Comparison of ENCODE assay signal across 15 cellular contexts in genomic region chr15:78006567-78007205, GRCh38.
A peak's percentile ranks its signal among the peaks of the same experiment; 100 is the strongest.
DNase-seq lines count a peak whose midpoint lies in the region; ATAC-seq and TF ChIP-seq lines count a peak whose summit lies in the region.
"Had no signal": no experiment of that assay in that cellular context is flagged by ENCODE, and none has a peak within 500 bp of the region (broad histone marks: within the 10 kb centered on the region; RNA-seq: fewer than 3 reads in every experiment).

No MANE protein-coding gene starts in this region.

- CTCF ChIA-PET in naive thymus-derived CD4-positive, alpha-beta T cell (lab: Charles Lee), result interaction anchor here (1.1 to 1.3 kb wide), 2 partner anchors 14 to 102 kb away, joined by 3 to 4 read pairs; no protein-coding TSS in a partner anchor

- peaks cover 23 to 90% (median 33%) of the 10 kb centered on the region in 3 experiments for H3K36me3 ChIP-seq in naive thymus-derived CD4-positive, alpha-beta T cell (ENCODE audit: control insufficient read depth in 2 of 3, insufficient read depth in 3 of 3, low read length in 3 of 3)
- H3K36me3 ChIP-seq in upper lobe of left lung, result peaks cover 9 to 87% (median 50%) of the 10 kb centered on the region in 4 donors
- H3K36me3 ChIP-seq: uterus had no signal

- intact Hi-C loops in naive thymus-derived CD4-positive, alpha-beta T cell (cut with micrococcal nuclease), result no loop called here

- peak overlapping the region; percentile 64 for H3K27ac Mint-ChIP-seq in activated naive CD8-positive, alpha-beta T cell
- H3K27ac Mint-ChIP-seq in activated naive CD8-positive, alpha-beta T cell treated with anti-CD3 and anti-CD28 coated beads for 36 hours, result no peak overlapping the region
- H3K27ac Mint-ChIP-seq in chondrocyte (ENCODE audit: unreplicated experiment), result peak overlapping the region; percentile 22
- peak overlapping the region in 6 of 9 donors; percentile 52 to 71 (median 58) for H3K27ac Mint-ChIP-seq in naive thymus-derived CD4-positive, alpha-beta T cell
- H3K27ac Mint-ChIP-seq: activated CD4-positive, alpha-beta T cell treated with anti-CD3 and anti-CD28 coated beads, Interleukin-2, amount 10 ng/mL, durations not matched to agents 7 days and 5 days had no signal

- no peak overlapping the region for H3K4me3 ChIP-seq in naive thymus-derived CD4-positive, alpha-beta T cell (ENCODE audit: low read length)
- H3K4me3 ChIP-seq in upper lobe of left lung, result no peak overlapping the region
- H3K4me3 ChIP-seq: GM12878, skin epidermis, uterus had no signal

- no peaks in the 10 kb centered on the region for H3K4me1 Mint-ChIP-seq in activated naive CD8-positive, alpha-beta T cell (ENCODE audit: low read depth)
- peaks cover 13% of the 10 kb centered on the region for H3K4me1 Mint-ChIP-seq in activated naive CD8-positive, alpha-beta T cell treated with anti-CD3 and anti-CD28 coated beads for 36 hours
- peaks cover 33% of the 10 kb centered on the region for H3K4me1 Mint-ChIP-seq in chondrocyte (ENCODE audit: low read depth)
- peaks cover 0 to 30% (median 0%) of the 10 kb centered on the region in 7 donors for H3K4me1 Mint-ChIP-seq in naive thymus-derived CD4-positive, alpha-beta T cell

- no peak overlapping the region for H3K27ac ChIP-seq in naive thymus-derived CD4-positive, alpha-beta T cell (ENCODE audit: low read depth, low read length)
- peak overlapping the region; percentile 7 to 80 (median 60) for H3K27ac ChIP-seq in upper lobe of left lung

- no peak for TF ChIP-seq EP300 in upper lobe of left lung (IDR thresholded peaks at IDR 0.05)

- 67 to 88% methylated on average over 10 to 13 of the region's 13 CpGs for WGBS in upper lobe of left lung, 2 donors

- no peaks in the 10 kb centered on the region for H3K9me3 ChIP-seq in naive thymus-derived CD4-positive, alpha-beta T cell (ENCODE audit: control insufficient read depth in 2 of 3, low read length in 3 of 3)
- no peaks in the 10 kb centered on the region for H3K9me3 ChIP-seq in upper lobe of left lung
- H3K9me3 ChIP-seq: uterus had no signal

- H3K4me3 Mint-ChIP-seq in activated naive CD8-positive, alpha-beta T cell, result no peak overlapping the region
- H3K4me3 Mint-ChIP-seq in activated naive CD8-positive, alpha-beta T cell treated with anti-CD3 and anti-CD28 coated beads for 36 hours, result no peak overlapping the region
- H3K4me3 Mint-ChIP-seq in chondrocyte (ENCODE audit: unreplicated experiment), result no peak overlapping the region
- no peak overlapping the region for H3K4me3 Mint-ChIP-seq in naive thymus-derived CD4-positive, alpha-beta T cell
- H3K4me3 Mint-ChIP-seq: activated CD4-positive, alpha-beta T cell treated with anti-CD3 and anti-CD28 coated beads, Interleukin-2, amount 10 ng/mL, durations not matched to agents 7 days and 5 days had no signal

- no peak for ATAC-seq in naive thymus-derived CD4-positive, alpha-beta T cell
- ATAC-seq in upper lobe of left lung (ENCODE audit: low FRiP score in 2 of 2), result no peak
- ATAC-seq: GM12878 had no signal

- no peaks in the 10 kb centered on the region for H3K9me3 Mint-ChIP-seq in activated naive CD8-positive, alpha-beta T cell (ENCODE audit: low read depth)
- no peaks in the 10 kb centered on the region for H3K9me3 Mint-ChIP-seq in activated naive CD8-positive, alpha-beta T cell treated with anti-CD3 and anti-CD28 coated beads for 36 hours
- no peaks in the 10 kb centered on the region for H3K9me3 Mint-ChIP-seq in chondrocyte (ENCODE audit: low read depth)
- H3K9me3 Mint-ChIP-seq in naive thymus-derived CD4-positive, alpha-beta T cell, result no peaks in the 10 kb centered on the region
- H3K9me3 Mint-ChIP-seq: activated CD4-positive, alpha-beta T cell treated with anti-CD3 and anti-CD28 coated beads, Interleukin-2, amount 10 ng/mL, durations not matched to agents 7 days and 5 days had no signal

- no peaks in the 10 kb centered on the region for H3K4me1 ChIP-seq in naive thymus-derived CD4-positive, alpha-beta T cell (ENCODE audit: control insufficient read depth in 2 of 2, insufficient read depth in 2 of 2, low read length in 2 of 2)
- H3K4me1 ChIP-seq in upper lobe of left lung, result peaks cover 49 to 68% (median 54%) of the 10 kb centered on the region in 4 donors

- H3K27me3 Mint-ChIP-seq in activated naive CD8-positive, alpha-beta T cell, result no peaks in the 10 kb centered on the region
- no peaks in the 10 kb centered on the region for H3K27me3 Mint-ChIP-seq in activated naive CD8-positive, alpha-beta T cell treated with anti-CD3 and anti-CD28 coated beads for 36 hours
- H3K27me3 Mint-ChIP-seq in chondrocyte (ENCODE audit: low read depth), result no peaks in the 10 kb centered on the region
- no peaks in the 10 kb centered on the region for H3K27me3 Mint-ChIP-seq in naive thymus-derived CD4-positive, alpha-beta T cell
- H3K27me3 Mint-ChIP-seq: activated CD4-positive, alpha-beta T cell treated with anti-CD3 and anti-CD28 coated beads, Interleukin-2, amount 10 ng/mL, durations not matched to agents 7 days and 5 days had no signal

- peaks cover 2% of the 10 kb centered on the region for H3K36me3 Mint-ChIP-seq in activated naive CD8-positive, alpha-beta T cell
- peaks cover 12% of the 10 kb centered on the region for H3K36me3 Mint-ChIP-seq in activated naive CD8-positive, alpha-beta T cell treated with anti-CD3 and anti-CD28 coated beads for 36 hours
- peaks cover 34% of the 10 kb centered on the region for H3K36me3 Mint-ChIP-seq in chondrocyte (ENCODE audit: low read depth)
- peaks cover 6 to 39% (median 15%) of the 10 kb centered on the region in 5 donors for H3K36me3 Mint-ChIP-seq in naive thymus-derived CD4-positive, alpha-beta T cell

- no peak for TF ChIP-seq CTCF in chondrocyte (IDR thresholded peaks at IDR 0.05)
- TF ChIP-seq CTCF in upper lobe of left lung (IDR thresholded peaks at IDR 0.05), result no peak

- DNase-seq in activated naive CD8-positive, alpha-beta T cell treated with anti-CD3 and anti-CD28 coated beads for 36 hours, result no peak
- DNase-seq in chondrocyte (ENCODE audit: low spot score), result no peak
- DNase-seq in naive thymus-derived CD4-positive, alpha-beta T cell, result no peak
- DNase-seq in upper lobe of left lung, result peak in 1 of 2 donors; percentile 45
- DNase-seq in NCI-H1694 (lab: John Stamatoyannopoulos, UW), result no peak
- no peak for DNase-seq in OCI-M1 (lab: John Stamatoyannopoulos, UW)
- DNase-seq in NCI-H1930 (lab: John Stamatoyannopoulos, UW), result no peak
- DNase-seq: activated CD4-positive, alpha-beta T cell treated with anti-CD3 and anti-CD28 coated beads, Interleukin-2, amount 10 ng/mL, durations not matched to agents 7 days and 5 days; activated naive CD4-positive, alpha-beta T cell; Kasumi-1; NCI-H2081 treated with DMSO at 0.1 percent for 48 hours; uterus had no signal

- TF ChIP-seq POLR2A in upper lobe of left lung (IDR thresholded peaks at IDR 0.05), result no peak

- H3K27me3 ChIP-seq in naive thymus-derived CD4-positive, alpha-beta T cell (ENCODE audit: control insufficient read depth in 2 of 2, insufficient read depth in 2 of 2, low read length in 2 of 2), result no peaks in the 10 kb centered on the region
- H3K27me3 ChIP-seq in upper lobe of left lung, result no peaks in the 10 kb centered on the region
- H3K27me3 ChIP-seq: uterus had no signal

- POLR2A ChIA-PET in naive thymus-derived CD4-positive, alpha-beta T cell (lab: Charles Lee), result no interaction called here
